ENCODE assay signal across 35 cellular contexts in genomic region chr1:228494044-228494353, GRCh38.
"Had no signal": no experiment of that assay in that cellular context is flagged by ENCODE, and none has a peak within 500 bp of the region (broad histone marks: within the 10 kb centered on the region; RNA-seq: fewer than 3 reads in every experiment).

No MANE protein-coding gene starts in this region.

- H3K4me3 Mint-ChIP-seq: activated CD8-positive, alpha-beta T cell treated with anti-CD3 and anti-CD28 coated beads for 36 hours; activated naive CD4-positive, alpha-beta T cell treated with anti-CD3 and anti-CD28 coated beads, Interleukin-2, amount 50 U/mL, for 24 hours; activated naive CD8-positive, alpha-beta T cell treated with anti-CD3 and anti-CD28 coated beads, Interleukin-2, amount 10 ng/mL, durations not matched to agents 7 days and 5 days; activated T-cell treated with anti-CD3 and anti-CD28 coated beads, Interleukin-2, amount 50 U/mL, for 24 hours had no signal

- H3K27me3 Mint-ChIP-seq: activated CD8-positive, alpha-beta T cell treated with anti-CD3 and anti-CD28 coated beads for 36 hours; activated naive CD4-positive, alpha-beta T cell treated with anti-CD3 and anti-CD28 coated beads, Interleukin-2, amount 50 U/mL, for 24 hours; activated naive CD8-positive, alpha-beta T cell treated with anti-CD3 and anti-CD28 coated beads, Interleukin-2, amount 10 ng/mL, durations not matched to agents 7 days and 5 days; activated T-cell treated with anti-CD3 and anti-CD28 coated beads, Interleukin-2, amount 50 U/mL, for 24 hours had no signal

- H3K36me3 ChIP-seq: WERI-Rb-1 had no signal

- H3K9me3 ChIP-seq: body of pancreas, Peyer's patch had no signal

- DNase-seq: activated CD4-positive, alpha-beta T cell treated with anti-CD3 and anti-CD28 coated beads for 1 hour; activated CD4-positive, alpha-beta T cell treated with anti-CD3 and anti-CD28 coated beads for 48 hours; activated CD4-positive, alpha-beta T cell treated with anti-CD3 and anti-CD28 coated beads, Interleukin-2, amount 50 U/mL, for 4 hours; activated CD4-positive, CD25-positive, alpha-beta regulatory T cell; activated CD8-positive, alpha-beta T cell treated with anti-CD3 and anti-CD28 coated beads for 36 hours; activated gamma-delta T cell; activated naive CD4-positive, alpha-beta T cell treated with Interleukin-2 at 50 U/mL for 16 hours; amygdala; body of pancreas; central memory CD4-positive, alpha-beta T cell; MM.1S; MV-4-11; NCI-H1092; NCI-H1436 treated with DMSO at 0.1 percent for 48 hours; NCI-H1694 treated with DMSO at 0.1 percent for 48 hours; NCI-H2029; NCI-H2171; NCI-H510A; NCI-H526; NCI-H748 treated with DMSO at 0.1 percent for 48 hours; NK-92 treated with Interleukin-12 subunit alpha and Interleukin-12 subunit beta, amount 100 ng/mL, for 24 hours; PC-3; Peyer's patch; RPMI8226; SW 1271; T-helper 1 cell; T-helper 2 cell; T-helper 9 cell; WERI-Rb-1 had no signal

- H3K4me3 ChIP-seq: body of pancreas, Peyer's patch had no signal

- H3K27ac Mint-ChIP-seq: activated CD8-positive, alpha-beta T cell treated with anti-CD3 and anti-CD28 coated beads for 36 hours; activated naive CD8-positive, alpha-beta T cell treated with anti-CD3 and anti-CD28 coated beads, Interleukin-2, amount 10 ng/mL, durations not matched to agents 7 days and 5 days; activated T-helper 2 cell treated with anti-CD3 and anti-CD28 coated beads, Interferon-gamma antibody, Interleukin-2, Interleukin-4, amounts not matched to agents 10 μg/mL and 5 μg/mL and 100 μg/mL, durations not matched to agents 14 hours and 24 hours and 36 hours had no signal

- H3K27ac ChIP-seq: body of pancreas, KMS-11, Peyer's patch, WERI-Rb-1 had no signal

- ATAC-seq: activated CD8-positive, alpha-beta T cell treated with anti-CD3 and anti-CD28 coated beads for 36 hours; body of pancreas; PC-3; Right ventricle myocardium inferior had no signal

- H3K9me3 Mint-ChIP-seq: activated CD8-positive, alpha-beta T cell treated with anti-CD3 and anti-CD28 coated beads for 36 hours; activated naive CD4-positive, alpha-beta T cell treated with anti-CD3 and anti-CD28 coated beads, Interleukin-2, amount 50 U/mL, for 24 hours; activated naive CD8-positive, alpha-beta T cell treated with anti-CD3 and anti-CD28 coated beads, Interleukin-2, amount 10 ng/mL, durations not matched to agents 7 days and 5 days; activated T-cell treated with anti-CD3 and anti-CD28 coated beads, Interleukin-2, amount 50 U/mL, for 24 hours; activated T-helper 2 cell treated with anti-CD3 and anti-CD28 coated beads, Interferon-gamma antibody, Interleukin-2, Interleukin-4, amounts not matched to agents 10 μg/mL and 5 μg/mL and 100 μg/mL, durations not matched to agents 14 hours and 24 hours and 36 hours had no signal

- H3K27me3 ChIP-seq: body of pancreas, Peyer's patch had no signal
